ENCODE assay signal across 29 cellular contexts in genomic region chr16:64172652-64173051, GRCh38.
"Had no signal": no experiment of that assay in that cellular context is flagged by ENCODE, and none has a peak within 500 bp of the region (broad histone marks: within the 10 kb centered on the region; RNA-seq: fewer than 3 reads in every experiment).

No MANE protein-coding gene starts in this region.

- FAIRE-seq: keratinocyte, pancreas had no signal

- H3K27ac ChIP-seq: lower lobe of right lung, pancreas, prostate gland, skin epidermis, stomach, testis, thyroid gland, transverse colon, upper lobe of left lung, vagina had no signal

- H3K9me3 ChIP-seq: pancreas, prostate gland, testis, thyroid gland, vagina had no signal

- H3K27me3 ChIP-seq: pancreas, stomach, testis, thyroid gland, transverse colon, upper lobe of left lung, vagina had no signal

- H3K4me1 ChIP-seq: lower lobe of right lung, pancreas, prostate gland, stomach, thyroid gland, transverse colon, upper lobe of left lung, vagina had no signal

- DNase-seq: kidney glomerular epithelial cell; left cardiac atrium; left ventricle myocardium superior; lower lobe of right lung; mammary epithelial cell; mesenchymal stem cell; naive thymus-derived CD8-positive, alpha-beta T cell; nucleus accumbens; pancreas; posterior cingulate gyrus; retina; right cardiac atrium; stimulated activated CD4-positive, alpha-beta T cell treated with anti-CD3 and anti-CD28 coated beads, Interleukin-12 subunit alpha, Interleukin-12 subunit beta, amount 100 ng/mL, for 4 hours; stimulated activated CD4-positive, alpha-beta T cell treated with anti-CD3 and anti-CD28 coated beads, Interleukin-15, amount 100 ng/mL, for 24 hours; stimulated activated CD4-positive, alpha-beta T cell treated with anti-CD3 and anti-CD28 coated beads, Interleukin-2, amount 100 ng/mL, for 24 hours; stimulated activated CD4-positive, alpha-beta T cell treated with anti-CD3 and anti-CD28 coated beads, Interleukin-4, amount 100 ng/mL, for 1 hour; stimulated activated naive B cell treated with anti-CD40 and anti-IgM and Interleukin-4, amounts not matched to agents 10 μg/mL and 1 μg/mL and 100 μg/mL, for 72 hours; stimulated activated naive CD8-positive, alpha-beta T cell treated with anti-CD3 and anti-CD28 coated beads, Interleukin-15, Interleukin-2, amounts not matched to agents 100 U/mL and 50 U/mL, for 24 hours; stomach; testis; thyroid gland; transverse colon; upper lobe of left lung had no signal

- H3K4me3 ChIP-seq: lower lobe of right lung, pancreas, prostate gland, skin epidermis, stomach, testis, thyroid gland, transverse colon, upper lobe of left lung, vagina had no signal

- H3K36me3 ChIP-seq: lower lobe of right lung, pancreas, prostate gland, stomach, thyroid gland, transverse colon, upper lobe of left lung, vagina had no signal

- ATAC-seq: left cardiac atrium; left lobe of liver; left ventricle myocardium superior; lower lobe of right lung; naive thymus-derived CD8-positive, alpha-beta T cell; pancreas; right cardiac atrium; sciatic nerve; stimulated activated naive B cell treated with anti-CD40 and anti-IgM and Interleukin-4, amounts not matched to agents 10 μg/mL and 1 μg/mL and 100 μg/mL, for 72 hours; stimulated activated naive CD8-positive, alpha-beta T cell treated with anti-CD3 and anti-CD28 coated beads, Interleukin-15, Interleukin-2, amounts not matched to agents 100 U/mL and 50 U/mL, for 24 hours had no signal
